ENCODE assay signal across 26 cellular contexts in the genomic region with DNA sequence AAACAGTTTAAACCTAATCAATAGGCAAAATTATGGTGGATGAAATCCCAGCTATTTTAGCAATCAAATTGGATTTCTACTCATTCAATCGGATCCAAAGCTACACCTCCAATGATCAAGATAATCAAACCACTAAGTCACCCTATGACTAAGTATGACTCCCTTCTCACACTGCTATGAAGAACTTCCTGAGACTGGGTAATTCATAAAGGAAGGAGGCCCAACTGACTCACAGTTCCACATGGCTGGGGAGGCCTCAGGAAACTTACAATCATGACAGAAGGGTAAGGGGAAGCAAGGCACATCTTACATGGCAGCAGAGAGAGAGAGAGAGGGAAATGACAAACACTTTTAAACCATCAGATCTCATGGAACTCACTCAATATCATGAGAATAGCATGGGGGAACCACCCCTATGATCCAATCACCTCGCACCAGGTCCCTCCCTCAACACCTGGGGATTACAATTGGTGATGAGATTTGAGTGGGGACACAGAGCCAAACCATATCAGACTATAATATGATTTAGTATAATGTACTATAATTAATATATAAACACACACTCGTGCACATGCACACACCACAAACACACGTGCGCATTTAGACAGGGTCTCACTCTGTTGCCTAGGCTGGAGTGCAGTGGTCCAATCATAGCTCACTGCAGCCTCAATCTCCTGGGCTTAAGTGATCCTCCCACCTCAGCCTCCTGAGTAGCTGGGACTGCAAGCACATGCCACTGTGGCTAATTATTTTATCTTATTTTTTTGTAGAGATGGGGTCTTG.
"Had no signal": no experiment of that assay in that cellular context is flagged by ENCODE, and none has a peak within 500 bp of the region (broad histone marks: within the 10 kb centered on the region; RNA-seq: fewer than 3 reads in every experiment).

No MANE protein-coding gene starts in this region.

- H3K4me1 ChIP-seq: lower lobe of right lung, psoas muscle, spleen, testis had no signal

- H3K4me1 Mint-ChIP-seq: immature natural killer cell; natural killer cell; stimulated activated memory B cell treated with anti-CD40 and anti-IgM and Interleukin-4, amounts not matched to agents 10 μg/mL and 1 μg/mL and 100 μg/mL, for 72 hours had no signal

- H3K9me3 Mint-ChIP-seq: effector memory CD8-positive, alpha-beta T cell; immature natural killer cell; natural killer cell had no signal

- H3K36me3 Mint-ChIP-seq: immature natural killer cell; natural killer cell; stimulated activated memory B cell treated with anti-CD40 and anti-IgM and Interleukin-4, amounts not matched to agents 10 μg/mL and 1 μg/mL and 100 μg/mL, for 72 hours; type B pancreatic cell had no signal

- DNase-seq: cortex of kidney; effector memory CD8-positive, alpha-beta T cell; erythroblast; hypothalamus; immature natural killer cell; islet precursor cell; kidney glomerular epithelial cell; left ventricle myocardium superior; lower lobe of right lung; natural killer cell; occipital lobe; ovary; posterior cingulate gyrus; psoas muscle; right cardiac atrium; spleen; stimulated activated CD4-positive, alpha-beta T cell treated with anti-CD3 and anti-CD28 coated beads, Interleukin-4, amount 100 ng/mL, for 4 hours; stimulated activated naive CD8-positive, alpha-beta T cell treated with anti-CD3 and anti-CD28 coated beads, Interleukin-15, Interleukin-2, amounts not matched to agents 100 U/mL and 50 U/mL, for 24 hours; substantia nigra; testis; tibial artery had no signal

- H3K4me3 ChIP-seq: lower lobe of right lung, ovary, psoas muscle, skin epidermis, spleen, testis, tibial artery had no signal

- H3K9me3 ChIP-seq: lower lobe of right lung, ovary, psoas muscle, testis, tibial artery had no signal

- H3K4me3 Mint-ChIP-seq: effector memory CD8-positive, alpha-beta T cell; immature natural killer cell; natural killer cell; stimulated activated memory B cell treated with anti-CD40 and anti-IgM and Interleukin-4, amounts not matched to agents 10 μg/mL and 1 μg/mL and 100 μg/mL, for 72 hours; type B pancreatic cell had no signal

- FAIRE-seq: endometrium, frontal cortex had no signal

- H3K36me3 ChIP-seq: lower lobe of right lung, ovary, spleen, tibial artery had no signal

- H3K27ac ChIP-seq: lower lobe of right lung, ovary, psoas muscle, skin epidermis, spleen, testis, tibial artery had no signal

- ATAC-seq: effector memory CD8-positive, alpha-beta T cell; left ventricle myocardium superior; lower lobe of right lung; natural killer cell; psoas muscle; right cardiac atrium; stimulated activated memory B cell treated with anti-CD40 and anti-IgM and Interleukin-4, amounts not matched to agents 10 μg/mL and 1 μg/mL and 100 μg/mL, for 72 hours; stimulated activated naive CD8-positive, alpha-beta T cell treated with anti-CD3 and anti-CD28 coated beads, Interleukin-15, Interleukin-2, amounts not matched to agents 100 U/mL and 50 U/mL, for 24 hours had no signal

- H3K27me3 ChIP-seq: ovary, testis, tibial artery had no signal

- H3K27ac Mint-ChIP-seq: effector memory CD8-positive, alpha-beta T cell; immature natural killer cell; natural killer cell; stimulated activated memory B cell treated with anti-CD40 and anti-IgM and Interleukin-4, amounts not matched to agents 10 μg/mL and 1 μg/mL and 100 μg/mL, for 72 hours; type B pancreatic cell had no signal
